8 cellular contexts compared by ENCODE assay signal in the genomic region with DNA sequence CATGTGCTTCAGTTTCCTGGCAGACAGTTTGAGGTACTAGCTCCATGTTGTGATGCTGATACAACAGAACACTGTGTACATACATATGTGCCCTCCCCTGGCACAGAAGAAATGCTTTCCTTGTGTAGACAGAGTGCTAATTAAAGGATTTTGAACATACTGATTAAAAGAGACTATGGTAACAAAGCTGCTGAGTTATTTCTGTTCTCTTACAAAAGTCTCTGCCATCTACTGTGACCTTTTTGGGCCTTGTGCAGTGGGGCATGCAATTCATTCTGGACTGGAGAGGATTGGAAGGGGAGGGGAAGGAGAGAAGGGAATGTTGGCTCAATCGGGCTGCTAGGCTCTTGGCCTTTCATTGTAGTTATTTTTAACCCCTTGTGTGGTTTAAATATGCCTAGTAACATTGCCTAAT. TPM values are rescaled to one million over a fixed set of nuclear protein-coding genes. Genes with fewer than 3 reads are reported as not detected.
A peak's percentile ranks its signal among the peaks of the same experiment; 100 is the strongest.
DNase-seq lines count a peak whose midpoint lies in the region; ATAC-seq and TF ChIP-seq lines count a peak whose summit lies in the region.

No MANE protein-coding gene starts in this region.

- H3K36me3 ChIP-seq in HAP-1 (replicated peaks) (peaks cover 8% of the 10 kb centered on the region), stomach (peaks cover 7 to 13% (median 11%) of the 10 kb centered on the region in 4 donors)

- peaks cover 6% of the 10 kb centered on the region for H3K4me1 Mint-ChIP-seq in activated CD8-positive, alpha-beta T cell treated with anti-CD3 and anti-CD28 coated beads, Interleukin-2, amount 10 ng/mL, durations not matched to agents 7 days and 5 days (ENCODE audit: low read depth)

- TF ChIP-seq CTCF in stomach (IDR thresholded peaks at IDR 0.05): no peak

- CTCF ChIA-PET in activated CD8-positive, alpha-beta T cell treated with anti-CD3 and anti-CD28 coated beads, Interleukin-2, amount 10 ng/mL, durations not matched to agents 7 days and 5 days (lab: Charles Lee): no interaction called here

- H3K36me3 Mint-ChIP-seq in activated CD8-positive, alpha-beta T cell treated with anti-CD3 and anti-CD28 coated beads, Interleukin-2, amount 10 ng/mL, durations not matched to agents 7 days and 5 days (ENCODE audit: low read depth): peaks cover 3% of the 10 kb centered on the region

- H3K4me3 ChIP-seq in HAP-1 (no peak overlapping the region), stomach (peak overlapping the region in 1 of 4 donors; percentile 14)

- H3K27ac ChIP-seq in adipose tissue (ENCODE audit: low read depth, low read length) (peak overlapping the region; percentile 38), stomach (peak overlapping the region in 4 of 5 donors; percentile 6 to 66 (median 46))

- intact Hi-C loops in stomach (cut with DNase I; ENCODE audit: low total_unique reads): no loop called here

- no peak for TF ChIP-seq POLR2A in stomach (IDR thresholded peaks at IDR 0.05)

- ATAC-seq in activated CD8-positive, alpha-beta T cell treated with anti-CD3 and anti-CD28 coated beads, Interleukin-2, amount 10 ng/mL, durations not matched to agents 7 days and 5 days: no peak
- ATAC-seq in GM18858 (IDR thresholded peaks at IDR 0.05; ENCODE audit: unreplicated experiment) (no peak), GM19351 (IDR thresholded peaks at IDR 0.05; ENCODE audit: unreplicated experiment) (no peak)

- H3K4me1 ChIP-seq in HAP-1: peaks cover 51% of the 10 kb centered on the region
- H3K4me1 ChIP-seq in stomach: peaks cover 25 to 97% (median 52%) of the 10 kb centered on the region in 4 donors

- H3K9me3 Mint-ChIP-seq in activated CD8-positive, alpha-beta T cell treated with anti-CD3 and anti-CD28 coated beads, Interleukin-2, amount 10 ng/mL, durations not matched to agents 7 days and 5 days (ENCODE audit: insufficient read depth): no peaks in the 10 kb centered on the region

- in situ Hi-C loops in HAP-1 (cut with MboI; ENCODE audit: low sequenced_read_pairs): no loop called here

- 9 to 29% (median 16%) methylated on average over 1 of the region's 1 CpG for WGBS in adipose tissue, 3 donors
- 4 to 24% (median 13%) methylated on average over 1 of the region's 1 CpG for WGBS in stomach, 5 donors

- no peaks in the 10 kb centered on the region for H3K27me3 ChIP-seq in HAP-1 (ENCODE audit: low read depth)
- H3K27me3 ChIP-seq in stomach: no peaks in the 10 kb centered on the region

- no peak overlapping the region for H3K4me3 Mint-ChIP-seq in activated CD8-positive, alpha-beta T cell treated with anti-CD3 and anti-CD28 coated beads, Interleukin-2, amount 10 ng/mL, durations not matched to agents 7 days and 5 days

- no peaks in the 10 kb centered on the region for H3K9me3 ChIP-seq in HAP-1
- no peaks in the 10 kb centered on the region for H3K9me3 ChIP-seq in stomach

- POLR2A ChIA-PET in activated CD8-positive, alpha-beta T cell treated with anti-CD3 and anti-CD28 coated beads, Interleukin-2, amount 10 ng/mL, durations not matched to agents 7 days and 5 days (lab: Charles Lee): no interaction called here

- DNase-seq in HAP-1 (ENCODE audit: low spot score in 2 of 2) (peak; percentile 75 to 91), iPS-NIHi11 (ENCODE audit: low spot score) (peak; percentile 37), stomach (no peak)
- no peak for DNase-seq in activated CD8-positive, alpha-beta T cell treated with anti-CD3 and anti-CD28 coated beads, Interleukin-2, amount 10 ng/mL, durations not matched to agents 7 days and 5 days
- no peak for DNase-seq in activated effector memory CD4-positive, alpha-beta T cell treated with Interleukin-2 at 50 U/mL for 16 hours

- no peak overlapping the region for H3K27ac Mint-ChIP-seq in activated CD8-positive, alpha-beta T cell treated with anti-CD3 and anti-CD28 coated beads, Interleukin-2, amount 10 ng/mL, durations not matched to agents 7 days and 5 days

- H3K27me3 Mint-ChIP-seq in activated CD8-positive, alpha-beta T cell treated with anti-CD3 and anti-CD28 coated beads, Interleukin-2, amount 10 ng/mL, durations not matched to agents 7 days and 5 days (ENCODE audit: low read depth): peaks cover 5% of the 10 kb centered on the region

- TF ChIP-seq EP300 in stomach (IDR thresholded peaks at IDR 0.05): no peak

RNA-seq across cellular contexts. Expression of gene PDLIM5, which starts 6.0 kb away (rescaled TPM):
- polyA plus RNA-seq in adipose tissue (10 to 100 TPM; 13.2 to 48.3 (median 27.3) TPM), stomach (10 to 100 TPM; 23.7 to 31.5 (median 24.6) TPM)
- 100 to 1,000 TPM in 1 of 5 donors, 10 to 100 TPM in 4; 37.9 to 311 (median 64.0) TPM for total RNA-seq in stomach
- 10 to 100 TPM; 18.1 to 18.3 TPM for total RNA-seq in activated CD8-positive, alpha-beta T cell treated with anti-CD3 and anti-CD28 coated beads, Interleukin-2, amount 10 ng/mL, durations not matched to agents 7 days and 5 days

Comparison
In these comparisons a context has a peak if more than half of its experiments do, and no peak if none do; other contexts are left out.
1. DNase-seq: peak in HAP-1 (2 of 2) and iPS-NIHi11 (single experiment); none in stomach (single experiment), activated CD8-positive, alpha-beta T cell treated with anti-CD3 and anti-CD28 coated beads, Interleukin-2, amount 10 ng/mL, durations not matched to agents 7 days and 5 days (single experiment) and activated effector memory CD4-positive, alpha-beta T cell treated with Interleukin-2 at 50 U/mL for 16 hours (single experiment).